In genomic region chr14:21558703-21559063, GRCh38 we compare ENCODE assay signal across 1 cellular context.
TF ChIP-seq lines count a peak whose summit lies in the region.

No MANE protein-coding gene starts in this region.

TF ChIP-seq in GM23338, 12 proteins besides CTCF, POLR2A, EP300 and RAD21 (continued from another document):
- no peak for TF ChIP-seq ZNF462 (CRISPR knock-in tag; IDR thresholded peaks at IDR 0.05)
- TF ChIP-seq JUNB (IDR thresholded peaks at IDR 0.05; ENCODE audit: unreplicated experiment), result no peak
